Comparison of ENCODE assay signal across 12 cellular contexts in the genomic region with DNA sequence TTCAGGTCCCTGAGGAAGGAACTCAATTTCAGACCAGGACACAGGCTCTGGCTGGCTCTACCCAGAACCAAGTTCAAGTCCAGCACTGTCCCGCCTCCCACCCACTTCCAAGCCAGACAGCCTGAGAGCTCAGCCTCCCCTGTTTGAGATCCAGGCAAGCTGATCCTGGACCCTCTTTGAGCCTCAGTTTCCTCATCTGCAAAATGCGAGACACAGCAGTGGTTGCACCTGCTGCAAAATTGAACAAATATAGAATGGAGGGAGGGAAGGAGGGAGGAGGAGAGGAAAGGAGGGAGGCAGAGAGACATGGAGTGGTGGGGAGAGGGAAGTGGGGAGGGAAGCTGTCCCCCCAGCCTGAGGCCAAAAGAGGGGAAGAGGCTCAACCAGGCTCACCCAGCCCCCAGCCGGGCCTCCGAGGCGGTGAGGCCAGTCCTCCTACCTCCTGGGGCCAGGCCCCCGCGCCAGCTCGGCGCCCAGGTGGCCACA. TPM values are rescaled to one million over a fixed set of nuclear protein-coding genes. Genes with fewer than 3 reads are reported as not detected.
DNase-seq lines count a peak whose midpoint lies in the region; ATAC-seq, FAIRE-seq and TF ChIP-seq lines count a peak whose summit lies in the region.
"Had no signal": no experiment of that assay in that cellular context is flagged by ENCODE, and none has a peak within 500 bp of the region (broad histone marks: within the 10 kb centered on the region; RNA-seq: fewer than 3 reads in every experiment).

No MANE protein-coding gene starts in this region.

- peaks cover 22% of the 10 kb centered on the region for H3K27me3 ChIP-seq in H7 (ENCODE audit: control insufficient read depth, insufficient read depth, low read length)
- H3K27me3 ChIP-seq in bronchial epithelial cell (ENCODE audit: control insufficient read depth, insufficient read depth, low read length), result no peaks in the 10 kb centered on the region
- no peaks in the 10 kb centered on the region for H3K27me3 ChIP-seq in naive thymus-derived CD4-positive, alpha-beta T cell (ENCODE audit: control insufficient read depth in 2 of 2, insufficient read depth in 2 of 2, low read length in 2 of 2)
- H3K27me3 ChIP-seq in upper lobe of right lung, result peaks cover 19% of the 10 kb centered on the region
- H3K27me3 ChIP-seq: right lobe of liver had no signal

- POLR2A ChIA-PET in A549 (lab: Yijun Ruan, JAX), result no interaction called here
- POLR2A ChIA-PET in naive thymus-derived CD4-positive, alpha-beta T cell (lab: Charles Lee), result no interaction called here
- POLR2A ChIA-PET in activated CD4-positive, alpha-beta memory T cell treated with anti-CD3 and anti-CD28 coated beads, Interleukin-2, amount 10 ng/mL, durations not matched to agents 7 days and 5 days (lab: Charles Lee), result interaction anchor here (0.6 kb wide), 1 partner anchor 14 kb away, joined by 4 read pairs; no protein-coding TSS in a partner anchor

- H3K4me3 ChIP-seq in A549 (peak overlapping the region; percentile 50), H7 (ENCODE audit: insufficient read depth, low read depth, low read length) (peak overlapping the region; percentile 47), bronchial epithelial cell (ENCODE audit: low read depth, low read length) (no peak overlapping the region), upper lobe of right lung (no peak overlapping the region)
- no peak overlapping the region for H3K4me3 ChIP-seq in naive thymus-derived CD4-positive, alpha-beta T cell (ENCODE audit: low read length)

- TF ChIP-seq CTCF in A549 (IDR thresholded peaks at IDR 0.05) (no peak), bronchial epithelial cell (IDR thresholded peaks at IDR 0.05; ENCODE audit: insufficient read depth, low read length, severe bottlenecking) (no peak), upper lobe of right lung (IDR thresholded peaks at IDR 0.05) (no peak)

- no peak for TF ChIP-seq EP300 in A549 (IDR thresholded peaks at IDR 0.05)

- ATAC-seq in A549, result peak; percentile 17 to 46; a peak in 4 of 6 replicates
- no peak for ATAC-seq in naive thymus-derived CD4-positive, alpha-beta T cell
- ATAC-seq in upper lobe of right lung, result no peak
- ATAC-seq in GM19455 (IDR thresholded peaks at IDR 0.05; ENCODE audit: unreplicated experiment), result no peak

- H3K4me2 ChIP-seq in A549, result peak overlapping the region; percentile 71

- H3K4me1 ChIP-seq in A549 (0 out of 3 replicates have a peak, but pooled peaks cover 6% of the 10 kb centered on the region), upper lobe of right lung (no peaks in the 10 kb centered on the region)
- no peaks in the 10 kb centered on the region for H3K4me1 ChIP-seq in naive thymus-derived CD4-positive, alpha-beta T cell (ENCODE audit: control insufficient read depth in 2 of 2, insufficient read depth in 2 of 2, low read length in 2 of 2)

- H3K27ac Mint-ChIP-seq in naive thymus-derived CD4-positive, alpha-beta T cell, result no peak overlapping the region
- H3K27ac Mint-ChIP-seq in activated CD4-positive, alpha-beta memory T cell treated with anti-CD3 and anti-CD28 coated beads, Interleukin-2, amount 10 ng/mL, durations not matched to agents 7 days and 5 days, result no peak overlapping the region
- H3K27ac Mint-ChIP-seq: stimulated activated memory B cell treated with anti-CD40 and anti-IgM and Interleukin-4, amounts not matched to agents 10 μg/mL and 1 μg/mL and 100 μg/mL, for 72 hours had no signal

- H3K36me3 Mint-ChIP-seq in naive thymus-derived CD4-positive, alpha-beta T cell, result no peaks in the 10 kb centered on the region
- H3K36me3 Mint-ChIP-seq in activated CD4-positive, alpha-beta memory T cell treated with anti-CD3 and anti-CD28 coated beads, Interleukin-2, amount 10 ng/mL, durations not matched to agents 7 days and 5 days (ENCODE audit: low read depth), result peaks cover 3% of the 10 kb centered on the region
- H3K36me3 Mint-ChIP-seq: stimulated activated memory B cell treated with anti-CD40 and anti-IgM and Interleukin-4, amounts not matched to agents 10 μg/mL and 1 μg/mL and 100 μg/mL, for 72 hours had no signal

- H3K27ac ChIP-seq in A549 (peak overlapping the region; percentile 58 to 85), upper lobe of right lung (no peak overlapping the region)
- no peak overlapping the region for H3K27ac ChIP-seq in naive thymus-derived CD4-positive, alpha-beta T cell (ENCODE audit: low read depth, low read length)
- H3K27ac ChIP-seq: right lobe of liver, VCaP had no signal

- no peak for TF ChIP-seq POLR2A in A549 (IDR thresholded peaks at IDR 0.05; ENCODE audit: low read length)

- 30% methylated on average over 4 of the region's 9 CpGs for WGBS in A549 (ENCODE audit: missing lambda C conversion rate)

- peaks cover 0 to 15% (median 9%) of the 10 kb centered on the region in 7 donors for H3K4me1 Mint-ChIP-seq in naive thymus-derived CD4-positive, alpha-beta T cell
- peaks cover 19% of the 10 kb centered on the region for H3K4me1 Mint-ChIP-seq in activated CD4-positive, alpha-beta memory T cell treated with anti-CD3 and anti-CD28 coated beads, Interleukin-2, amount 10 ng/mL, durations not matched to agents 7 days and 5 days

- CTCF ChIA-PET in A549 (lab: Yijun Ruan, JAX), result interaction anchor here (0.6 to 2.2 kb wide), 11 partner anchors 13 to 760 kb away, joined by 3 to 13 read pairs (median 5); a partner anchor contains a TSS
- CTCF ChIA-PET in naive thymus-derived CD4-positive, alpha-beta T cell (lab: Charles Lee), result interaction anchor here (1.0 kb wide), 1 partner anchor 54 kb away, joined by 3 read pairs; a partner anchor contains a TSS
- CTCF ChIA-PET in activated CD4-positive, alpha-beta memory T cell treated with anti-CD3 and anti-CD28 coated beads, Interleukin-2, amount 10 ng/mL, durations not matched to agents 7 days and 5 days (lab: Charles Lee), result interaction anchor here (0.7 to 1.4 kb wide), 3 partner anchors 20 to 51 kb away, joined by 5 to 7 read pairs (median 5); no protein-coding TSS in a partner anchor

- H3K9me3 ChIP-seq in A549, result no peaks in the 10 kb centered on the region
- H3K9me3 ChIP-seq in naive thymus-derived CD4-positive, alpha-beta T cell (ENCODE audit: control insufficient read depth in 2 of 3, low read length in 3 of 3), result no peaks in the 10 kb centered on the region
- H3K9me3 ChIP-seq in upper lobe of right lung, result no peaks in the 10 kb centered on the region
- H3K9me3 ChIP-seq: right lobe of liver had no signal

- no peak for TF ChIP-seq RAD21 in A549 (conservative IDR thresholded peaks at IDR 0.05 in 1 of 2, IDR thresholded peaks at IDR 0.05 in 1 of 2)

- peaks cover 0 to 24% (median 7%) of the 10 kb centered on the region in 5 donors for H3K27me3 Mint-ChIP-seq in naive thymus-derived CD4-positive, alpha-beta T cell
- H3K27me3 Mint-ChIP-seq in activated CD4-positive, alpha-beta memory T cell treated with anti-CD3 and anti-CD28 coated beads, Interleukin-2, amount 10 ng/mL, durations not matched to agents 7 days and 5 days, result peaks cover 16% of the 10 kb centered on the region

- no peak for DNase-seq in A549 (ENCODE audit: low read depth in 1 of 2, low spot score in 1 of 2)
- no peak for DNase-seq in H7
- DNase-seq in bronchial epithelial cell (ENCODE audit: low read depth), result no peak
- DNase-seq in naive thymus-derived CD4-positive, alpha-beta T cell, result no peak
- no peak for DNase-seq in upper lobe of right lung
- DNase-seq in activated CD4-positive, alpha-beta memory T cell treated with anti-CD3 and anti-CD28 coated beads, Interleukin-2, amount 10 ng/mL, durations not matched to agents 7 days and 5 days, result no peak
- no peak for DNase-seq in RCC 7860 (ENCODE audit: low spot score)

- H3K4me3 Mint-ChIP-seq in naive thymus-derived CD4-positive, alpha-beta T cell, result peak overlapping the region in 8 of 10 donors; percentile 16 to 64 (median 52)
- H3K4me3 Mint-ChIP-seq in activated CD4-positive, alpha-beta memory T cell treated with anti-CD3 and anti-CD28 coated beads, Interleukin-2, amount 10 ng/mL, durations not matched to agents 7 days and 5 days, result no peak overlapping the region

- intact Hi-C loops in naive thymus-derived CD4-positive, alpha-beta T cell (cut with micrococcal nuclease), result loop anchor here in 1 of 2 donors (1.0 kb wide), 1 partner anchor 52 kb away; no protein-coding TSS in a partner anchor
- intact Hi-C loops in upper lobe of right lung (cut with DNase I), result no loop called here

- no peaks in the 10 kb centered on the region for H3K36me3 ChIP-seq in H7 (replicated peaks; ENCODE audit: control insufficient read depth, insufficient read depth, low read length)
- H3K36me3 ChIP-seq in bronchial epithelial cell (ENCODE audit: control insufficient read depth, insufficient read depth, low read length), result no peaks in the 10 kb centered on the region
- H3K36me3 ChIP-seq in naive thymus-derived CD4-positive, alpha-beta T cell (ENCODE audit: control insufficient read depth in 2 of 3, insufficient read depth in 3 of 3, low read length in 3 of 3), result no peaks in the 10 kb centered on the region
- H3K36me3 ChIP-seq in upper lobe of right lung, result no peaks in the 10 kb centered on the region
- H3K36me3 ChIP-seq: right lobe of liver had no signal

- FAIRE-seq in A549 (lab: Jason Lieb, UNC), result no peak
- FAIRE-seq in bronchial epithelial cell (lab: Jason Lieb, UNC), result peak; percentile 40
- no peak for FAIRE-seq in RCC 7860 (lab: Jason Lieb, UNC)

- peaks cover 0 to 3% (median 0%) of the 10 kb centered on the region in 11 donors for H3K9me3 Mint-ChIP-seq in naive thymus-derived CD4-positive, alpha-beta T cell
- H3K9me3 Mint-ChIP-seq in activated CD4-positive, alpha-beta memory T cell treated with anti-CD3 and anti-CD28 coated beads, Interleukin-2, amount 10 ng/mL, durations not matched to agents 7 days and 5 days, result no peaks in the 10 kb centered on the region
- H3K9me3 Mint-ChIP-seq: stimulated activated memory B cell treated with anti-CD40 and anti-IgM and Interleukin-4, amounts not matched to agents 10 μg/mL and 1 μg/mL and 100 μg/mL, for 72 hours had no signal

RNA-seq across cellular contexts. Expression of a gene that starts 0.7 kb away (rescaled TPM):
- polyA plus RNA-seq in A549 (2011; rRNA removed) (0.61 and 0.78 TPM in 2 replicates), A549 (2017; fragmentation: RNase III; extraction: RNeasy Plus Mini Kit Qiagen cat#74134 plus additional on column Dnase treatment) (0.52 to 0.90 TPM (median 0.62 TPM) in 3 replicates)
- polyA plus RNA-seq in A549 (2012; cell fraction: cytosol; rRNA removed), result 0.41 and 0.58 TPM in 2 replicates
- polyA plus RNA-seq in A549 (2012; cell fraction: nucleus; rRNA removed), result 0.72 and 1.3 TPM in 2 replicates
- 0.45 and 0.97 TPM in 2 replicates for polyA minus RNA-seq in A549 (2011; rRNA and poly(A)+ RNA removed)
- not detected in 2 replicates for total RNA-seq in H7 (2014; rRNA removed; shearing (Covaris generic))
- total RNA-seq in bronchial epithelial cell (0.13 TPM in 1 of 2 replicates, not detected in the other), upper lobe of right lung (not detected)
- total RNA-seq in naive thymus-derived CD4-positive, alpha-beta T cell, result not detected
- not detected for polyA plus RNA-seq in naive thymus-derived CD4-positive, alpha-beta T cell
- total RNA-seq in activated CD4-positive, alpha-beta memory T cell treated with anti-CD3 and anti-CD28 coated beads, Interleukin-2, amount 10 ng/mL, durations not matched to agents 7 days and 5 days, result not detected

RNA-seq across cellular contexts. Expression of a gene that starts 13.0 kb away (rescaled TPM):
- polyA plus RNA-seq in A549 (2011; rRNA removed) (not detected in 2 replicates), A549 (2017; fragmentation: RNase III; extraction: RNeasy Plus Mini Kit Qiagen cat#74134 plus additional on column Dnase treatment) (not detected in 3 replicates)
- not detected in 2 replicates for polyA plus RNA-seq in A549 (2012; cell fraction: cytosol; rRNA removed)
- not detected in 2 replicates for polyA plus RNA-seq in A549 (2012; cell fraction: nucleus; rRNA removed)
- polyA minus RNA-seq in A549 (2011; rRNA and poly(A)+ RNA removed), result not detected in 2 replicates
- not detected in 2 replicates for total RNA-seq in H7 (2014; rRNA removed; shearing (Covaris generic))
- total RNA-seq in bronchial epithelial cell (not detected in 2 replicates), upper lobe of right lung (not detected)
- not detected for total RNA-seq in naive thymus-derived CD4-positive, alpha-beta T cell
- not detected for polyA plus RNA-seq in naive thymus-derived CD4-positive, alpha-beta T cell
- total RNA-seq in activated CD4-positive, alpha-beta memory T cell treated with anti-CD3 and anti-CD28 coated beads, Interleukin-2, amount 10 ng/mL, durations not matched to agents 7 days and 5 days, result not detected
- total RNA-seq: M059J, right lobe of liver had no signal

RNA-seq across cellular contexts. Expression of a gene that starts 22.6 kb away (rescaled TPM):
- polyA plus RNA-seq in A549 (2011; rRNA removed) (1.8 and 2.7 TPM in 2 replicates), A549 (2017; fragmentation: RNase III; extraction: RNeasy Plus Mini Kit Qiagen cat#74134 plus additional on column Dnase treatment) (1.9 to 2.6 TPM (median 2.5 TPM) in 3 replicates)
- polyA plus RNA-seq in A549 (2012; cell fraction: cytosol; rRNA removed), result 2.6 and 4.1 TPM in 2 replicates
- polyA plus RNA-seq in A549 (2012; cell fraction: nucleus; rRNA removed), result 12.9 and 13.5 TPM in 2 replicates
- 2.1 and 3.1 TPM in 2 replicates for polyA minus RNA-seq in A549 (2011; rRNA and poly(A)+ RNA removed)
- total RNA-seq in H7 (2014; rRNA removed; shearing (Covaris generic)), result 5.3 and 8.6 TPM in 2 replicates
- total RNA-seq in bronchial epithelial cell (5.9 and 7.9 TPM in 2 replicates), upper lobe of right lung (27.8 TPM)
- total RNA-seq in naive thymus-derived CD4-positive, alpha-beta T cell, result 10 to 100 TPM in 4 of 5 experiments, 1 to 10 TPM in 1; 3.1 to 15.1 (median 11.0) TPM
- 1 to 10 TPM; 5.0 to 8.2 TPM for polyA plus RNA-seq in naive thymus-derived CD4-positive, alpha-beta T cell
- total RNA-seq in activated CD4-positive, alpha-beta memory T cell treated with anti-CD3 and anti-CD28 coated beads, Interleukin-2, amount 10 ng/mL, durations not matched to agents 7 days and 5 days, result 1 to 10 TPM; 3.6 to 4.1 TPM

RNA-seq across cellular contexts. Expression of a gene that starts 27.9 kb away (rescaled TPM):
- polyA plus RNA-seq in A549 (2011; rRNA removed) (18.3 and 19.1 TPM in 2 replicates), A549 (2017; fragmentation: RNase III; extraction: RNeasy Plus Mini Kit Qiagen cat#74134 plus additional on column Dnase treatment) (26.8 to 30.2 TPM (median 27.7 TPM) in 3 replicates)
- 36.1 and 51.9 TPM in 2 replicates for polyA plus RNA-seq in A549 (2012; cell fraction: cytosol; rRNA removed)
- polyA plus RNA-seq in A549 (2012; cell fraction: nucleus; rRNA removed), result 51.9 and 58.3 TPM in 2 replicates
- polyA minus RNA-seq in A549 (2011; rRNA and poly(A)+ RNA removed), result 17.0 and 18.8 TPM in 2 replicates
- total RNA-seq in H7 (2014; rRNA removed; shearing (Covaris generic)), result 75.1 and 91.4 TPM in 2 replicates
- total RNA-seq in bronchial epithelial cell (22.9 and 23.8 TPM in 2 replicates), upper lobe of right lung (36.3 TPM)
- total RNA-seq in naive thymus-derived CD4-positive, alpha-beta T cell, result 10 to 100 TPM; 19.5 to 45.1 (median 33.3) TPM
- polyA plus RNA-seq in naive thymus-derived CD4-positive, alpha-beta T cell, result 10 to 100 TPM; 26.8 to 31.3 TPM
- 10 to 100 TPM; 44.5 to 45.3 TPM for total RNA-seq in activated CD4-positive, alpha-beta memory T cell treated with anti-CD3 and anti-CD28 coated beads, Interleukin-2, amount 10 ng/mL, durations not matched to agents 7 days and 5 days

RNA-seq across cellular contexts. Expression of a gene that starts 42.3 kb away (rescaled TPM):
- polyA plus RNA-seq in A549 (2011; rRNA removed) (0.24 and 0.26 TPM in 2 replicates), A549 (2017; fragmentation: RNase III; extraction: RNeasy Plus Mini Kit Qiagen cat#74134 plus additional on column Dnase treatment) (0.12 to 0.18 TPM in 2 of 3 replicates, not detected in the other)
- polyA plus RNA-seq in A549 (2012; cell fraction: cytosol; rRNA removed), result 0.13 TPM in 2 replicates
- polyA plus RNA-seq in A549 (2012; cell fraction: nucleus; rRNA removed), result 0.10 and 0.13 TPM in 2 replicates
- 0.21 TPM in 1 of 2 replicates, not detected in the other for polyA minus RNA-seq in A549 (2011; rRNA and poly(A)+ RNA removed)
- 203 and 204 TPM in 2 replicates for total RNA-seq in H7 (2014; rRNA removed; shearing (Covaris generic))
- total RNA-seq in bronchial epithelial cell (2.2 and 8.7 TPM in 2 replicates), upper lobe of right lung (133 TPM)
- 100 to 1,000 TPM in 1 of 5 experiments, 10 to 100 TPM in 4; 29.9 to 221 (median 57.1) TPM for total RNA-seq in naive thymus-derived CD4-positive, alpha-beta T cell
- 100 to 1,000 TPM; 105 to 115 TPM for polyA plus RNA-seq in naive thymus-derived CD4-positive, alpha-beta T cell
- total RNA-seq in activated CD4-positive, alpha-beta memory T cell treated with anti-CD3 and anti-CD28 coated beads, Interleukin-2, amount 10 ng/mL, durations not matched to agents 7 days and 5 days, result 100 to 1,000 TPM; 288 to 301 TPM

Comparison
In these comparisons a context has a peak if more than half of its experiments do, and no peak if none do; other contexts are left out.
1. ATAC-seq: peak in A549 (2 of 2); none in naive thymus-derived CD4-positive, alpha-beta T cell (single experiment), upper lobe of right lung (single experiment) and GM19455 (single experiment).
2. H3K27ac ChIP-seq: peak in A549 (2 of 2); none in naive thymus-derived CD4-positive, alpha-beta T cell (single experiment) and upper lobe of right lung (single experiment).
3. H3K4me3 ChIP-seq: peak in A549 (single experiment) and H7 (single experiment); none in bronchial epithelial cell (single experiment), naive thymus-derived CD4-positive, alpha-beta T cell (single experiment) and upper lobe of right lung (single experiment).